Comparison of ENCODE assay signal across 20 cellular contexts in the genomic region with DNA sequence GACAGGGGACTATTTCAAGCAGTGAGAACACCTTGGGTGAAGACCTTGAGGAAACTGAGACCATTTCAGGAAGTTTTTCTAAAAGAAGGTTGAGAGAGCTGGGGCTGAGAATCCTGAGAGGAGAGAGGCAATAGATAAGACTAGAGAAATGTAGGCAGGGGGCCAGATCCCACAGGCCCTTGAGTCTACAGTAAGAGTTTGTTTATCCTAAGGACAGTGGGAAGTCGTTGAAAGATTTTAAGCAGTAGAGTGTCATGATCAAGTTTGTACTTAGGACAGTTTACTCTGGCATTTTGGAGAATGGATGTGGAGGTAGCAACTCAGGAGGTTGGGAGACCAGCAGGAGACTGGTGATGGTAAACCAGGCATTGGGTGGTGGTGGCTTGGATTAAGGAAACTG. TPM values are rescaled to one million over a fixed set of nuclear protein-coding genes. Genes with fewer than 3 reads are reported as not detected.
DNase-seq lines count a peak whose midpoint lies in the region; ATAC-seq, FAIRE-seq and TF ChIP-seq lines count a peak whose summit lies in the region.
"Had no signal": no experiment of that assay in that cellular context is flagged by ENCODE, and none has a peak within 500 bp of the region (broad histone marks: within the 10 kb centered on the region; RNA-seq: fewer than 3 reads in every experiment).

No MANE protein-coding gene starts in this region.

- peaks cover 100% of the 10 kb centered on the region for H3K79me2 ChIP-seq in GM23338 (replicated peaks; ENCODE audit: insufficient read depth)
- H3K79me2 ChIP-seq in OCI-LY7 (ENCODE audit: insufficient read depth, low read depth, low read length): peaks cover 99% of the 10 kb centered on the region
- peaks cover 80% of the 10 kb centered on the region for H3K79me2 ChIP-seq in HepG2 (ENCODE audit: insufficient read depth, low read length)

- BruUV-seq in OCI-LY7 (replicated peaks; lab: Mats Ljungman, UMichigan) (no TSS peak), HepG2 (replicated peaks; lab: Mats Ljungman, UMichigan) (no TSS peak)

- in situ Hi-C loops in brain microvascular endothelial cell (cut with HindIII; ENCODE audit: low pct_ligation_motif_present, low sequenced_read_pairs) (no loop called here), HepG2 (cut with HindIII; ENCODE audit: extremely low pct_ligation_motif_present, low pct_unique_long_range_greater_than_20kb) (no loop called here)

- no peaks in the 10 kb centered on the region for H3F3A ChIP-seq in GM23338 (replicated peaks; ENCODE audit: low read depth)

- H3K4me2 ChIP-seq in GM23338 (no peak overlapping the region), OCI-LY7 (ENCODE audit: low read length) (peak overlapping the region; percentile 48), HepG2 (ENCODE audit: low read depth, low read length) (no peak overlapping the region)
- H3K4me2 ChIP-seq: BLaER1 had no signal

- ATAC-seq in GM23338 (no peak), HepG2 (no peak), HG03520 (IDR thresholded peaks at IDR 0.05; ENCODE audit: unreplicated experiment) (no peak)

- DNase-seq in GM23338 (ENCODE audit: low spot score) (no peak), OCI-LY7 (ENCODE audit: low spot score) (no peak), brain microvascular endothelial cell (peak; percentile 59), fibroblast of the aortic adventitia (ENCODE audit: low read depth) (peak; percentile 10), HepG2 (ENCODE audit: low spot score) (no peak), posterior cingulate gyrus (no peak), progenitor cell of endocrine pancreas (ENCODE audit: low spot score, unreplicated experiment) (no peak)
- DNase-seq: CD4-positive, alpha-beta T cell; DND-41; H9; HFFc6; NCI-H1092; NCI-H1436 treated with DMSO at 0.1 percent for 48 hours; NCI-H2029; NCI-H524 treated with DMSO at 0.1 percent for 48 hours; NCI-H82 had no signal

- peaks cover 2% of the 10 kb centered on the region for H3K27me3 Mint-ChIP-seq in GM23338 (ENCODE audit: insufficient read depth, low read depth, poor library complexity)
- H3K27me3 Mint-ChIP-seq in progenitor cell of endocrine pancreas: no peaks in the 10 kb centered on the region
- H3K27me3 Mint-ChIP-seq: CD4-positive, alpha-beta T cell had no signal

- TF ChIP-seq POLR2A in HepG2 (IDR thresholded peaks at IDR 0.05; ENCODE audit: insufficient read depth in 1 of 2, low read depth in 2 of 2, low read length in 2 of 2): no peak

- FAIRE-seq in HepG2 (lab: Jason Lieb, UNC): no peak
- FAIRE-seq: GM12891, RCC 7860 had no signal

- no peaks in the 10 kb centered on the region for H3K9me2 ChIP-seq in GM23338 (ENCODE audit: insufficient read depth)
- no peaks in the 10 kb centered on the region for H3K9me2 ChIP-seq in OCI-LY7 (ENCODE audit: insufficient read depth, low read length)

- H3K9me3 ChIP-seq in OCI-LY7 (ENCODE audit: low read length) (peaks cover 32% of the 10 kb centered on the region), HepG2 (ENCODE audit: low read length) (peaks cover 10% of the 10 kb centered on the region; the same call in 1 of the 2 replicates)

- H3K4me1 Mint-ChIP-seq in GM23338: peaks cover 4% of the 10 kb centered on the region; the same call in 1 of the 3 replicates
- H3K4me1 Mint-ChIP-seq in progenitor cell of endocrine pancreas (ENCODE audit: low read depth): no peaks in the 10 kb centered on the region

- H3K4me3 Mint-ChIP-seq in GM23338: no peak overlapping the region
- H3K4me3 Mint-ChIP-seq in progenitor cell of endocrine pancreas (ENCODE audit: low read depth): no peak overlapping the region
- H3K4me3 Mint-ChIP-seq: CD4-positive, alpha-beta T cell; H9; HFFc6 had no signal

- H4K20me1 ChIP-seq in GM23338 (replicated peaks; ENCODE audit: insufficient read depth): peaks cover 45% of the 10 kb centered on the region
- H4K20me1 ChIP-seq in OCI-LY7 (ENCODE audit: insufficient read depth, low read length): no peaks in the 10 kb centered on the region; the same call in 1 of the 2 replicates
- peaks cover 10% of the 10 kb centered on the region for H4K20me1 ChIP-seq in HepG2 (ENCODE audit: insufficient read depth, low read length)
- H4K20me1 ChIP-seq: BLaER1 had no signal

- no peak for TF ChIP-seq CTCF in GM23338 (conservative IDR thresholded peaks at IDR 0.05; ENCODE audit: low read depth in 2 of 2)
- no peak for TF ChIP-seq CTCF in OCI-LY7 (conservative IDR thresholded peaks at IDR 0.05; ENCODE audit: low read length)
- TF ChIP-seq CTCF in brain microvascular endothelial cell (IDR thresholded peaks at IDR 0.05; ENCODE audit: low read depth, low read length, missing control alignments): no peak
- no peak for TF ChIP-seq CTCF in fibroblast of the aortic adventitia (IDR thresholded peaks at IDR 0.05; ENCODE audit: insufficient read depth, low read length)
- no peak for TF ChIP-seq CTCF in HepG2 (CRISPR knock-in tag; IDR thresholded peaks at IDR 0.05)
- no peak for TF ChIP-seq CTCF in progenitor cell of endocrine pancreas (IDR thresholded peaks at IDR 0.05; ENCODE audit: unreplicated experiment)

- no peak overlapping the region for H3K9ac ChIP-seq in HepG2 (ENCODE audit: insufficient read depth, low read depth, low read length)
- H3K9ac ChIP-seq: BLaER1 had no signal

- intact Hi-C loops in OCI-LY7 (cut with micrococcal nuclease; ENCODE audit: unreplicated experiment) (no loop called here), HepG2 (cut with micrococcal nuclease; ENCODE audit: unreplicated experiment) (no loop called here), posterior cingulate gyrus (cut with DNase I) (no loop called here)

- H3K27ac Mint-ChIP-seq in GM23338 (peak overlapping the region; percentile 13; the same call in 1 of the 2 replicates), progenitor cell of endocrine pancreas (no peak overlapping the region)
- H3K27ac Mint-ChIP-seq: CD4-positive, alpha-beta T cell; HFFc6 had no signal

- 83% methylated on average over 1 of the region's 1 CpG for WGBS in HepG2 (ENCODE audit: low lambda C conversion rate)

- H3K36me3 Mint-ChIP-seq in GM23338 (ENCODE audit: low read depth) (peaks cover 30% of the 10 kb centered on the region), progenitor cell of endocrine pancreas (ENCODE audit: insufficient read depth) (peaks cover 37% of the 10 kb centered on the region)

- H2AFZ ChIP-seq in GM23338 (no peak overlapping the region), OCI-LY7 (ENCODE audit: low read length) (no peak overlapping the region), HepG2 (ENCODE audit: low read length) (no peak overlapping the region)

- POLR2A ChIA-PET in OCI-LY7 (lab: Charles Lee): interaction anchor here (0.6 to 2.7 kb wide), 4 partner anchors 11 to 95 kb away, joined by 4 to 12 read pairs (median 8); a partner anchor contains a TSS
- POLR2A ChIA-PET in HepG2 (lab: Yijun Ruan, JAX): interaction anchor here (2.6 kb wide), 1 partner anchor 18 kb away, joined by 8 read pairs; a partner anchor contains a TSS

- H3K4me3 ChIP-seq in GM23338 (no peak overlapping the region), OCI-LY7 (ENCODE audit: low read depth, low read length, poor library complexity, severe bottlenecking) (no peak overlapping the region), brain microvascular endothelial cell (ENCODE audit: low read depth, low read length) (no peak overlapping the region), fibroblast of the aortic adventitia (ENCODE audit: low read depth, low read length) (no peak overlapping the region), HepG2 (replicated peaks in 1 of 3; ENCODE audit: insufficient read depth in 1 of 3, low read depth in 2 of 3, low read length in 3 of 3) (no peak overlapping the region)
- H3K4me3 ChIP-seq: BLaER1 had no signal

- H3K9me3 Mint-ChIP-seq in GM23338 (peaks cover 14% of the 10 kb centered on the region; the same call in 2 of the 3 replicates), progenitor cell of endocrine pancreas (ENCODE audit: low read depth) (peaks cover 34% of the 10 kb centered on the region)

- H3K27me3 ChIP-seq in GM23338 (ENCODE audit: insufficient read depth) (no peaks in the 10 kb centered on the region), brain microvascular endothelial cell (replicated peaks) (no peaks in the 10 kb centered on the region), HepG2 (ENCODE audit: control insufficient read depth in 1 of 2, insufficient read depth in 2 of 2, low read length in 2 of 2) (no peaks in the 10 kb centered on the region)
- H3K27me3 ChIP-seq: BLaER1 had no signal

- H3K27ac ChIP-seq in GM23338 (ENCODE audit: low read depth): peak overlapping the region; percentile 35; the same call in 1 of the 2 replicates
- H3K27ac ChIP-seq in OCI-LY7 (ENCODE audit: low read depth, low read length, poor library complexity, severe bottlenecking): no peak overlapping the region
- no peak overlapping the region for H3K27ac ChIP-seq in brain microvascular endothelial cell
- H3K27ac ChIP-seq in HepG2 (ENCODE audit: extremely low read length, insufficient read depth, low read length): no peak overlapping the region
- H3K27ac ChIP-seq: BLaER1 had no signal

- CTCF ChIA-PET in OCI-LY7 (lab: Charles Lee; ENCODE audit: unreplicated experiment): no interaction called here
- CTCF ChIA-PET in HepG2 (lab: Yijun Ruan, JAX; ENCODE audit: low intra/inter-chr PET ratio, low total read pairs): no interaction called here

- H3K36me3 ChIP-seq in GM23338 (ENCODE audit: insufficient read depth) (no peaks in the 10 kb centered on the region; the same call in 1 of the 2 replicates), OCI-LY7 (ENCODE audit: insufficient read depth, low read length) (peaks cover 73% of the 10 kb centered on the region), brain microvascular endothelial cell (replicated peaks) (no peaks in the 10 kb centered on the region), HepG2 (replicated peaks in 1 of 2; ENCODE audit: control insufficient read depth in 1 of 2, insufficient read depth in 2 of 2, low read length in 2 of 2) (peaks cover 0 to 13% of the 10 kb centered on the region in 2 experiments; a peak in 1 of 5 replicates)

- H3K4me1 ChIP-seq in GM23338 (ENCODE audit: insufficient read depth): no peaks in the 10 kb centered on the region
- H3K4me1 ChIP-seq in OCI-LY7 (ENCODE audit: insufficient read depth, low read length, poor library complexity, severe bottlenecking): peaks cover 54% of the 10 kb centered on the region
- H3K4me1 ChIP-seq in HepG2 (ENCODE audit: insufficient read depth, low read length): no peaks in the 10 kb centered on the region

- no peak for TF ChIP-seq EP300 in HepG2 (IDR thresholded peaks at IDR 0.05; ENCODE audit: low read depth in 2 of 2, low read length in 2 of 2)
- no peak for TF ChIP-seq EP300 in HepG2 (CRISPR knock-in tag; IDR thresholded peaks at IDR 0.05; ENCODE audit: borderline replicate concordance)

- no peak for TF ChIP-seq RAD21 in HepG2 (CRISPR knock-in tag; IDR thresholded peaks at IDR 0.05)

RNA-seq across cellular contexts. Expression of a gene that starts 17.1 kb away (rescaled TPM):
- total RNA-seq in GM23338 (2014; rRNA removed; shearing (Covaris generic)): 168 and 179 TPM in 2 replicates
- polyA plus RNA-seq in GM23338 (2016; fragmentation: Nextera tagmentation; extraction: Ambion mirVana): 112 and 128 TPM in 2 replicates
- total RNA-seq in OCI-LY7 (2014; rRNA removed; shearing (Covaris generic)): 58.0 and 70.9 TPM in 2 replicates
- 138 and 148 TPM in 2 replicates for total RNA-seq in OCI-LY7 (2022)
- total RNA-seq in fibroblast of the aortic adventitia (ENCODE audit: low replicate concordance): 76.5 and 92.9 TPM in 2 replicates
- 76.8 and 117 TPM in 2 replicates for total RNA-seq in HepG2 (2016; rRNA removed; fragmentation: Illumina TruSeq; extraction: Trizol)
- total RNA-seq in HepG2 (2016; cell fraction: cytosol; rRNA removed; fragmentation: Illumina TruSeq; extraction: Trizol; ENCODE audit: low read depth): 13.5 and 14.2 TPM in 2 replicates
- 75.1 and 111 TPM in 2 replicates for total RNA-seq in HepG2 (2016; cell fraction: insoluble cytoplasmic fraction; rRNA removed; fragmentation: Illumina TruSeq; extraction: Trizol)
- total RNA-seq in HepG2 (2016; cell fraction: membrane; rRNA removed; fragmentation: Illumina TruSeq; extraction: Trizol): 30.7 and 33.3 TPM in 2 replicates
- total RNA-seq in HepG2 (2016; cell fraction: nucleus; rRNA removed; fragmentation: Illumina TruSeq; extraction: Trizol): 138 TPM in 2 replicates
- 50.3 and 56.3 TPM in 2 replicates for polyA plus RNA-seq in HepG2 (2011; rRNA removed)
- 23.3 and 38.1 TPM in 2 replicates for polyA plus RNA-seq in HepG2 (2011; cell fraction: cytosol; rRNA removed)
- 19.9 and 25.0 TPM in 2 replicates for polyA plus RNA-seq in HepG2 (2011; cell fraction: nucleus; rRNA removed)
- polyA plus RNA-seq in HepG2 (2012): 84.0 and 92.7 TPM in 2 replicates
- 9.1 and 9.4 TPM in 2 replicates for polyA plus RNA-seq in HepG2 (2016; cell fraction: cytosol; fragmentation: Illumina TruSeq; extraction: Trizol; ENCODE audit: low read depth)
- 44.4 and 46.6 TPM in 2 replicates for polyA plus RNA-seq in HepG2 (2016; cell fraction: insoluble cytoplasmic fraction; fragmentation: Illumina TruSeq; extraction: Trizol; ENCODE audit: low read depth)
- polyA plus RNA-seq in HepG2 (2016; cell fraction: membrane; fragmentation: Illumina TruSeq; extraction: Trizol; ENCODE audit: low read depth): 19.1 and 21.1 TPM in 2 replicates
- 110 and 113 TPM in 2 replicates for polyA plus RNA-seq in HepG2 (2016; cell fraction: nucleus; fragmentation: Illumina TruSeq; extraction: Trizol; ENCODE audit: insufficient read depth, low read depth)
- 24.6 and 77.8 TPM in 2 replicates for polyA minus RNA-seq in HepG2 (2011; rRNA and poly(A)+ RNA removed; ENCODE audit: low replicate concordance)
- 84.9 and 117 TPM in 2 replicates for polyA minus RNA-seq in HepG2 (2011; cell fraction: cytosol; rRNA and poly(A)+ RNA removed)
- polyA minus RNA-seq in HepG2 (2011; cell fraction: nucleus; rRNA and poly(A)+ RNA removed): 136 and 138 TPM in 2 replicates
- 84.9 and 91.8 TPM in 2 replicates for total RNA-seq in progenitor cell of endocrine pancreas

Comparison
In these comparisons a context has a peak if more than half of its experiments do, and no peak if none do; other contexts are left out.
1. DNase-seq: peak in brain microvascular endothelial cell (single experiment) and fibroblast of the aortic adventitia (single experiment); none in GM23338 (single experiment), OCI-LY7 (single experiment), HepG2 (single experiment), posterior cingulate gyrus (0 of 10) and progenitor cell of endocrine pancreas (single experiment).